8 cellular contexts compared by ENCODE assay signal in the genomic region with DNA sequence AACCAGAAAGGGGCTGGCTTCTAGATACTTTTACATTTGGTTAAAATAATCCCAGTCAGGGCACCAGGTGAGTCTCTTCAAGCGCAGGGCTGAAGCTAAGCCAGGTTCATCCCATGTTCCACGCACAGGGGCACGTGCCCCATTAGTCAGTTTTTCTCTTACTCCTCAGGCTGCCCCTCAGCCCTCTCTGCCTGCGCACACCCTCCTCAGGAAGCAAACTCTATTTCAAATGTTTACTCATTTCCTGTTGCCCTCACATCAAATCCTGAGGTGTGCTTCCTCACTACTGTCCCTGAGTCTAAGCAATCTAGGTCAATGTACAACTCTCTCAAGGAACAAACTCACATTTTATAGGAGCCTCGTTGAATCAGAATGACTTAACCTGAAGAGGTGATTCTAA. TPM values are rescaled to one million over a fixed set of nuclear protein-coding genes. Genes with fewer than 3 reads are reported as not detected.
DNase-seq lines count a peak whose midpoint lies in the region; ATAC-seq and TF ChIP-seq lines count a peak whose summit lies in the region.

No MANE protein-coding gene starts in this region.

- 59 to 61% (median 60%) methylated on average over 5 of the region's 5 CpGs for WGBS in heart left ventricle, 4 donors

- H3K27ac ChIP-seq in heart left ventricle: peak overlapping the region in 10 of 12 donors; percentile 67 to 95 (median 80)
- peak overlapping the region; percentile 10 to 22 for H3K27ac ChIP-seq in uterus
- H3K27ac ChIP-seq in caudate nucleus (ENCODE audit: low read depth, low read length): no peak overlapping the region

- DNase-seq in heart left ventricle: no peak
- DNase-seq in Right ventricle myocardium superior: no peak
- peak; percentile 57 for DNase-seq in activated T-helper 9 cell treated with anti-CD3 and anti-CD28 coated beads, Interleukin-2, amount 50 U/mL, for 16 hours (ENCODE audit: low read depth)
- DNase-seq in mucosa of descending colon: peak; percentile 68 to 74 (median 71)
- no peak for DNase-seq in uterus
- DNase-seq in H7: no peak
- no peak for DNase-seq in caudate nucleus (lab: John Stamatoyannopoulos, UW)

- TF ChIP-seq CTCF in heart left ventricle (IDR thresholded peaks at IDR 0.05): no peak
- TF ChIP-seq CTCF in mucosa of descending colon (IDR thresholded peaks at IDR 0.05): no peak
- TF ChIP-seq CTCF in uterus (IDR thresholded peaks at IDR 0.05): no peak

- H3K36me3 ChIP-seq in heart left ventricle: no peaks in the 10 kb centered on the region
- no peaks in the 10 kb centered on the region for H3K36me3 ChIP-seq in mucosa of descending colon (ENCODE audit: low read depth)
- H3K36me3 ChIP-seq in uterus: no peaks in the 10 kb centered on the region
- H3K36me3 ChIP-seq in H7 (replicated peaks; ENCODE audit: control insufficient read depth, insufficient read depth, low read length): no peaks in the 10 kb centered on the region

- ATAC-seq in heart left ventricle (peak in 1 of 4 donors; percentile 4), Right ventricle myocardium superior (ENCODE audit: poor library complexity) (no peak), mucosa of descending colon (peak; percentile 87), HG02588 (IDR thresholded peaks at IDR 0.05; ENCODE audit: unreplicated experiment) (no peak)

- intact Hi-C loops in heart left ventricle (cut with DNase I) (loop anchor here in 1 of 10 donors (5.0 kb wide), 1 partner anchor 53 kb away; no protein-coding TSS in a partner anchor), Right ventricle myocardium superior (cut with DNase I) (no loop called here), mucosa of descending colon (cut with DNase I, micrococcal nuclease) (no loop called here), uterus (cut with DNase I; ENCODE audit: low total_unique reads) (no loop called here)

- no peak for TF ChIP-seq POLR2A in heart left ventricle (IDR thresholded peaks at IDR 0.05)
- no peak for TF ChIP-seq POLR2A in uterus (IDR thresholded peaks at IDR 0.05)

- H3K4me1 ChIP-seq in heart left ventricle (peaks cover 3 to 59% (median 41%) of the 10 kb centered on the region in 12 donors), mucosa of descending colon (ENCODE audit: low read depth) (peaks cover 46% of the 10 kb centered on the region), uterus (no peaks in the 10 kb centered on the region)

- H3K9me3 ChIP-seq in heart left ventricle: no peaks in the 10 kb centered on the region
- H3K9me3 ChIP-seq in mucosa of descending colon: no peaks in the 10 kb centered on the region
- no peaks in the 10 kb centered on the region for H3K9me3 ChIP-seq in uterus

- no peak overlapping the region for H3K4me3 ChIP-seq in heart left ventricle
- no peak overlapping the region for H3K4me3 ChIP-seq in mucosa of descending colon
- no peak overlapping the region for H3K4me3 ChIP-seq in uterus
- H3K4me3 ChIP-seq in H7 (ENCODE audit: insufficient read depth, low read depth, low read length): no peak overlapping the region

- H3K27me3 ChIP-seq in heart left ventricle (no peaks in the 10 kb centered on the region), uterus (no peaks in the 10 kb centered on the region), H7 (ENCODE audit: control insufficient read depth, insufficient read depth, low read length) (no peaks in the 10 kb centered on the region)

RNA-seq across cellular contexts. Expression of a gene that starts 48.5 kb away (rescaled TPM):
- 100 to 1,000 TPM in 5 of 9 donors, 10 to 100 TPM in 4; 21.0 to 573 (median 160) TPM for total RNA-seq in heart left ventricle
- 100 to 1,000 TPM in 1 of 2 donors, 1 to 10 TPM in 1; 8.5 to 179 TPM for polyA plus RNA-seq in heart left ventricle
- total RNA-seq in Right ventricle myocardium superior: 37.5 TPM
- 100 to 1,000 TPM; 209 to 356 (median 288) TPM for total RNA-seq in mucosa of descending colon
- 100 to 1,000 TPM; 119 to 341 (median 210) TPM for total RNA-seq in uterus
- 9.9 and 10.1 TPM in 2 replicates for total RNA-seq in H7 (2014; rRNA removed; shearing (Covaris generic))

Comparison
In these comparisons a context has a peak if more than half of its experiments do, and no peak if none do; other contexts are left out.
1. DNase-seq: peak in activated T-helper 9 cell treated with anti-CD3 and anti-CD28 coated beads, Interleukin-2, amount 50 U/mL, for 16 hours (single experiment) and mucosa of descending colon (3 of 3); none in heart left ventricle (0 of 5), Right ventricle myocardium superior (single experiment), uterus (0 of 2), H7 (single experiment) and caudate nucleus (0 of 61).